In genomic region chr3:187104342-187104741, GRCh38 we compare ENCODE assay signal across 21 cellular contexts. TPM values are rescaled to one million over a fixed set of nuclear protein-coding genes. Genes with fewer than 3 reads are reported as not detected.
DNase-seq lines count a peak whose midpoint lies in the region; ATAC-seq, FAIRE-seq and TF ChIP-seq lines count a peak whose summit lies in the region.
"Had no signal": no experiment of that assay in that cellular context is flagged by ENCODE, and none has a peak within 500 bp of the region (broad histone marks: within the 10 kb centered on the region; RNA-seq: fewer than 3 reads in every experiment).

No MANE protein-coding gene starts in this region.

- H3K27me3 ChIP-seq in heart left ventricle: no peaks in the 10 kb centered on the region
- H3K27me3 ChIP-seq in endothelial cell of umbilical vein (ENCODE audit: control insufficient read depth in 2 of 2, insufficient read depth in 2 of 2, low read length in 2 of 2): no peaks in the 10 kb centered on the region
- H3K27me3 ChIP-seq in aorta (ENCODE audit: control insufficient read depth in 1 of 2, insufficient read depth in 2 of 2, low read length in 1 of 2): no peaks in the 10 kb centered on the region
- H3K27me3 ChIP-seq in spleen (replicated peaks in 1 of 7): no peaks in the 10 kb centered on the region
- H3K27me3 ChIP-seq in MM.1S (replicated peaks; ENCODE audit: insufficient read depth, low read length): no peaks in the 10 kb centered on the region
- H3K27me3 ChIP-seq: BLaER1, MG63 had no signal

- DNase-seq in heart left ventricle: no peak
- DNase-seq in cardiac septum (ENCODE audit: low spot score): no peak
- peak; percentile 37 for DNase-seq in endothelial cell of umbilical vein (ENCODE audit: low read depth, low spot score)
- no peak for DNase-seq in natural killer cell
- no peak for DNase-seq in aorta
- no peak for DNase-seq in spleen
- DNase-seq in MM.1S: no peak
- no peak for DNase-seq in NCI-H1694 (lab: John Stamatoyannopoulos, UW)
- DNase-seq: CD8-positive, alpha-beta memory T cell; GF-D8; GOT3; MG63; NCI-H1105; NCI-H1694 treated with DMSO at 0.1 percent for 48 hours; NCI-H226; NCI-H524 treated with DMSO at 0.1 percent for 48 hours; SIG-M5 had no signal

- H3F3A ChIP-seq in MM.1S (ENCODE audit: insufficient read depth, low read length): peaks cover 23% of the 10 kb centered on the region

- H3K27ac ChIP-seq in heart left ventricle: peak overlapping the region in 10 of 12 donors; percentile 8 to 70 (median 48)
- H3K27ac ChIP-seq in endothelial cell of umbilical vein (ENCODE audit: insufficient read depth, low read depth, low read length): no peak overlapping the region
- peak overlapping the region; percentile 85 to 98 for H3K27ac ChIP-seq in aorta (ENCODE audit: low read depth in 1 of 2, low read length in 2 of 2)
- no peak overlapping the region for H3K27ac ChIP-seq in spleen
- no peak overlapping the region for H3K27ac ChIP-seq in MM.1S (ENCODE audit: low read length)
- H3K27ac ChIP-seq: BLaER1 had no signal

- H3K4me2 ChIP-seq in endothelial cell of umbilical vein (ENCODE audit: insufficient read depth, low read length) (no peak overlapping the region), MM.1S (ENCODE audit: low read depth, low read length) (no peak overlapping the region)
- H3K4me2 ChIP-seq: BLaER1 had no signal

- H3K9me2 ChIP-seq in MM.1S (replicated peaks; ENCODE audit: insufficient read depth, low read length): no peaks in the 10 kb centered on the region

- no peaks in the 10 kb centered on the region for H3K36me3 Mint-ChIP-seq in natural killer cell
- H3K36me3 Mint-ChIP-seq: CD8-positive, alpha-beta memory T cell had no signal

- H3K4me1 ChIP-seq in heart left ventricle (peaks cover 0 to 35% (median 21%) of the 10 kb centered on the region in 12 donors), endothelial cell of umbilical vein (ENCODE audit: control insufficient read depth, extremely low read depth, insufficient read depth, low read length) (peaks cover 13% of the 10 kb centered on the region), aorta (ENCODE audit: control insufficient read depth in 1 of 2, insufficient read depth in 2 of 2, low read length in 2 of 2) (peaks cover 16 to 23% of the 10 kb centered on the region in 2 donors), spleen (peaks cover 0 to 19% (median 16%) of the 10 kb centered on the region in 6 donors), MM.1S (ENCODE audit: low read length) (peaks cover 33% of the 10 kb centered on the region)

- no peaks in the 10 kb centered on the region for H3K79me2 ChIP-seq in endothelial cell of umbilical vein (ENCODE audit: control insufficient read depth, insufficient read depth, low read length)
- H3K79me2 ChIP-seq in MM.1S (ENCODE audit: low read length): peaks cover 13% of the 10 kb centered on the region

- H4K20me1 ChIP-seq in endothelial cell of umbilical vein (replicated peaks; ENCODE audit: control insufficient read depth, extremely low read depth, insufficient read depth, low read length) (no peaks in the 10 kb centered on the region), MM.1S (ENCODE audit: insufficient read depth, low read length) (no peaks in the 10 kb centered on the region)
- H4K20me1 ChIP-seq: BLaER1 had no signal

- dilution Hi-C loops in endothelial cell of umbilical vein (cut with MboI; ENCODE audit: extremely low pct_ligation_motif_present, low sequenced_read_pairs): no loop called here

- no peaks in the 10 kb centered on the region for H3K9me1 ChIP-seq in endothelial cell of umbilical vein (replicated peaks; ENCODE audit: control insufficient read depth, extremely low read depth, insufficient read depth, low read length)

- H3K4me3 ChIP-seq in heart left ventricle: peak overlapping the region in 4 of 12 donors; percentile 6 to 42 (median 30)
- no peak overlapping the region for H3K4me3 ChIP-seq in endothelial cell of umbilical vein (replicated peaks in 1 of 3; ENCODE audit: insufficient read depth in 1 of 3, low read depth in 1 of 3, low read length in 3 of 3)
- H3K4me3 ChIP-seq in aorta (ENCODE audit: low read length in 2 of 2): no peak overlapping the region
- no peak overlapping the region for H3K4me3 ChIP-seq in spleen
- no peak overlapping the region for H3K4me3 ChIP-seq in MM.1S (ENCODE audit: low read length)
- H3K4me3 ChIP-seq: BLaER1, MG63 had no signal

- H2AFZ ChIP-seq in endothelial cell of umbilical vein (ENCODE audit: low read depth, low read length): no peak overlapping the region
- H2AFZ ChIP-seq in MM.1S (ENCODE audit: low read length): no peak overlapping the region

- peaks cover 37 to 38% of the 10 kb centered on the region in 2 donors for H3K4me1 Mint-ChIP-seq in natural killer cell

- WGBS in heart left ventricle, 4 donors: 78 to 87% (median 83%) methylated on average over 7 of the region's 7 CpGs
- 7 to 8% methylated on average over 7 of the region's 7 CpGs for WGBS in aorta, 2 donors
- WGBS in spleen, 5 donors: 90 to 99% (median 95%) methylated on average over 7 of the region's 7 CpGs

- no peak for FAIRE-seq in endothelial cell of umbilical vein (lab: Jason Lieb, UNC)
- FAIRE-seq: A204.1, GM12891, GM18507 had no signal

- H3K9ac ChIP-seq in endothelial cell of umbilical vein (replicated peaks; ENCODE audit: extremely low read depth, insufficient read depth, low read length) (no peak overlapping the region), MM.1S (ENCODE audit: low read length) (no peak overlapping the region)
- H3K9ac ChIP-seq: BLaER1 had no signal

- TF ChIP-seq CTCF in heart left ventricle (IDR thresholded peaks at IDR 0.05) (no peak), endothelial cell of umbilical vein (IDR thresholded peaks at IDR 0.05; ENCODE audit: extremely low read depth in 1 of 2, insufficient read depth in 1 of 2, low read depth in 1 of 2, low read length in 2 of 2) (no peak), natural killer cell (IDR thresholded peaks at IDR 0.05) (no peak), spleen (IDR thresholded peaks at IDR 0.05 in 8 of 11, conservative IDR thresholded peaks at IDR 0.05 in 3 of 11) (no peak), MM.1S (IDR thresholded peaks at IDR 0.05; ENCODE audit: low read length) (no peak)

- intact Hi-C loops in heart left ventricle (cut with DNase I) (loop anchor here in 2 of 10 donors (5.0 to 10.0 kb wide), 2 partner anchors 170 to 172 kb away; partner anchors contain the start of gene ST6GAL1 (in 2 of the 2)), cardiac septum (cut with DNase I) (loop anchor here (5.0 kb wide), 1 partner anchor 62 kb away; no protein-coding TSS in a partner anchor), endothelial cell of umbilical vein (cut with micrococcal nuclease) (loop anchor here (5.0 kb wide), 1 partner anchor 172 kb away; the partner anchor contains the start of gene ST6GAL1), natural killer cell (cut with micrococcal nuclease) (no loop called here), aorta (cut with DNase I) (loop anchor here in 1 of 2 donors (5.0 to 10.0 kb wide), 2 partner anchors 130 to 172 kb away; partner anchors contain the start of gene ST6GAL1), spleen (cut with DNase I; ENCODE audit: low total_unique reads) (no loop called here)

- H3K27ac Mint-ChIP-seq in natural killer cell: peak overlapping the region in 1 of 2 donors; percentile 68

- H3K4me3 Mint-ChIP-seq in natural killer cell: peak overlapping the region; percentile 22

- ATAC-seq in heart left ventricle (peak in 1 of 4 donors; percentile 44), natural killer cell (no peak), aorta (ENCODE audit: low FRiP score) (no peak)

- no TSS peak for BruUV-seq in endothelial cell of umbilical vein (replicated peaks; lab: Mats Ljungman, UMichigan)

- POLR2A ChIA-PET in endothelial cell of umbilical vein (lab: Charles Lee): no interaction called here

- H3K27me3 Mint-ChIP-seq in natural killer cell (ENCODE audit: low read depth in 2 of 2): peaks cover 13 to 43% of the 10 kb centered on the region in 2 donors

- CTCF ChIA-PET in endothelial cell of umbilical vein (lab: Charles Lee): interaction anchor here (1.1 to 1.7 kb wide), 2 partner anchors 9 to 61 kb away, joined by 3 to 11 read pairs; no protein-coding TSS in a partner anchor

- no peak for TF ChIP-seq POLR2A in heart left ventricle (IDR thresholded peaks at IDR 0.05)
- TF ChIP-seq POLR2A in endothelial cell of umbilical vein (IDR thresholded peaks at IDR 0.05; ENCODE audit: low read depth, low read length): no peak
- TF ChIP-seq POLR2A in spleen (IDR thresholded peaks at IDR 0.05): no peak

- H3K9me3 ChIP-seq in heart left ventricle (peaks cover 0 to 6% (median 0%) of the 10 kb centered on the region in 12 donors), endothelial cell of umbilical vein (replicated peaks; ENCODE audit: control insufficient read depth, insufficient read depth, low read length) (no peaks in the 10 kb centered on the region), aorta (ENCODE audit: control insufficient read depth, low read length) (no peaks in the 10 kb centered on the region), spleen (no peaks in the 10 kb centered on the region), MM.1S (replicated peaks; ENCODE audit: insufficient read depth, low read length) (no peaks in the 10 kb centered on the region)
- H3K9me3 ChIP-seq: MG63 had no signal

- no peaks in the 10 kb centered on the region for H3K9me3 Mint-ChIP-seq in natural killer cell
- H3K9me3 Mint-ChIP-seq: CD8-positive, alpha-beta memory T cell had no signal

- H3K36me3 ChIP-seq in heart left ventricle (no peaks in the 10 kb centered on the region), endothelial cell of umbilical vein (ENCODE audit: control insufficient read depth in 2 of 2, extremely low read depth in 1 of 2, insufficient read depth in 2 of 2, low read length in 2 of 2) (no peaks in the 10 kb centered on the region), aorta (ENCODE audit: control insufficient read depth in 1 of 2, insufficient read depth in 2 of 2, low read length in 1 of 2) (no peaks in the 10 kb centered on the region), spleen (no peaks in the 10 kb centered on the region), MM.1S (replicated peaks; ENCODE audit: insufficient read depth, low read length) (no peaks in the 10 kb centered on the region)
- H3K36me3 ChIP-seq: MG63 had no signal

RNA-seq across cellular contexts. Expression of gene RPL39L, which starts 35.0 kb away (rescaled TPM):
- total RNA-seq in heart left ventricle: 1 to 10 TPM; 3.2 to 6.5 (median 4.6) TPM
- polyA plus RNA-seq in heart left ventricle: 10 to 100 TPM in 1 of 2 donors, 1 to 10 TPM in 1; 1.9 to 16.3 TPM
- 5.4 TPM for total RNA-seq in cardiac septum
- total RNA-seq in endothelial cell of umbilical vein: 16.8 and 22.3 TPM in 2 replicates
- 11.2 and 14.3 TPM in 2 replicates for polyA plus RNA-seq in endothelial cell of umbilical vein
- polyA plus RNA-seq in endothelial cell of umbilical vein (2011; cell fraction: cytosol; rRNA removed): 18.3 and 20.1 TPM in 2 replicates
- polyA plus RNA-seq in endothelial cell of umbilical vein (2011; cell fraction: nucleus; rRNA removed): 6.4 and 7.8 TPM in 2 replicates
- 20.1 and 33.8 TPM in 2 replicates for polyA plus RNA-seq in endothelial cell of umbilical vein (2012)
- 4.8 and 6.2 TPM in 2 replicates for polyA minus RNA-seq in endothelial cell of umbilical vein
- polyA minus RNA-seq in endothelial cell of umbilical vein (2011; cell fraction: cytosol; rRNA and poly(A)+ RNA removed): 26.2 TPM
- polyA minus RNA-seq in endothelial cell of umbilical vein (2011; cell fraction: nucleus; rRNA and poly(A)+ RNA removed): 2.6 and 4.3 TPM in 2 replicates
- total RNA-seq in natural killer cell: 1 to 10 TPM; 3.1 to 6.6 (median 4.3) TPM
- 10 to 100 TPM in 1 of 2 donors, 1 to 10 TPM in 1; 10.0 to 10.5 TPM for total RNA-seq in aorta
- 10 to 100 TPM; 35.0 to 51.5 TPM for polyA plus RNA-seq in aorta
- 1 to 10 TPM; 1.9 to 4.9 (median 3.8) TPM for total RNA-seq in spleen
- 10 to 100 TPM in 2 of 3 donors, 1 to 10 TPM in 1; 5.6 to 10.9 (median 10.5) TPM for polyA plus RNA-seq in spleen

Comparison
In these comparisons a context has a peak if more than half of its experiments do, and no peak if none do; other contexts are left out.
1. H3K27ac ChIP-seq: peak in heart left ventricle (10 of 12) and aorta (2 of 2); none in endothelial cell of umbilical vein (single experiment), spleen (0 of 8) and MM.1S (single experiment).
2. intact Hi-C loops: an anchor here in cardiac septum (5.0 kb wide) and endothelial cell of umbilical vein (5.0 kb wide); none called in natural killer cell and spleen.